Comparison of ENCODE assay signal across 1 cellular context in genomic region chr2:25358836-25359235, GRCh38.
TF ChIP-seq lines count a peak whose summit lies in the region.

No MANE protein-coding gene starts in this region.

TF ChIP-seq in H1, 55 proteins besides CTCF, POLR2A, EP300 and RAD21 (continued from another document):
- TF ChIP-seq ATF2 (IDR thresholded peaks at IDR 0.05; ENCODE audit: low read length) (no peak), KDM1A (IDR thresholded peaks at IDR 0.05; ENCODE audit: borderline replicate concordance, low read length) (no peak), TAF1 (IDR thresholded peaks at IDR 0.05; ENCODE audit: low read depth, low read length) (no peak), SIRT6 (IDR thresholded peaks at IDR 0.05; ENCODE audit: low read length) (no peak), GTF2F1 (IDR thresholded peaks at IDR 0.05; ENCODE audit: borderline replicate concordance, low read depth, low read length) (no peak), TEAD4 (IDR thresholded peaks at IDR 0.05; ENCODE audit: low read depth, low read length) (no peak)
